ENCODE assay signal across 21 cellular contexts in the genomic region with DNA sequence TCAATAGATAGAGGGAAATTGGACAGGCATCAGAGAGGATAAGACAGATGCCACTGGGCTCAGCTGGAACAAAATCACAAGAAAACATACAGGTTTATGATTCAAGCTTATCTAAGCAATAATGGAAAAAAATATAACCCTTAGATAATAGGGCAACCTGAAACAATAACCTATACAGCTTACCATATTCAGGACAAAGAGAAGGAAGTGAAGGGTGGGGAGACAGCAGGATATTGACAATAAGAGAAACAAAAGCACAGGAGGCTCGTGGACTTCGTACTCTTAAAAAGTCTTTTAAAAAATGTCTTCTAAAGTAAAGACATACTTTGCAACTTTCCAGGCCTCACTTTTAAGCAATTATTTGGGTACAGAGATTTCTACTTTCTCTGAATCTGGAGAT.
DNase-seq lines count a peak whose midpoint lies in the region; TF ChIP-seq lines count a peak whose summit lies in the region.
"Had no signal": no experiment of that assay in that cellular context is flagged by ENCODE, and none has a peak within 500 bp of the region (broad histone marks: within the 10 kb centered on the region; RNA-seq: fewer than 3 reads in every experiment).

No MANE protein-coding gene starts in this region.

- no peak overlapping the region for H4K91ac ChIP-seq in neuronal stem cell (ENCODE audit: low read depth, low read length, poor library complexity)

- no peak overlapping the region for H2BK5ac ChIP-seq in neuronal stem cell (ENCODE audit: low read length)

- DNase-seq in NCI-H1417 (lab: John Stamatoyannopoulos, UW) (peak in 2 of 3 experiments; percentile 28 to 56), NCI-H1417 treated with DMSO at 0.1 percent for 48 hours (lab: John Stamatoyannopoulos, UW) (no peak), hepatocyte (ENCODE audit: low spot score) (no peak), neuronal stem cell (ENCODE audit: low spot score) (no peak), glutamatergic neuron (no peak), AG20443 (ENCODE audit: low spot score) (no peak)
- DNase-seq in activated CD4-positive, alpha-beta T cell treated with anti-CD3 and anti-CD28 coated beads, Interleukin-2, amount 50 U/mL, for 48 hours = no peak
- DNase-seq: 8988T, ACHN, Calu3, H7, Karpas-422, MV-4-11, NCI-H1105, NCI-H187 treated with DMSO at 0.1 percent for 48 hours, NCI-H226, NCI-H510A, NCI-H774, SIG-M5 had no signal

- H4K8ac ChIP-seq in neuronal stem cell (ENCODE audit: low read depth, low read length) = no peak overlapping the region

- peaks cover 5% of the 10 kb centered on the region for H3K4me1 ChIP-seq in hepatocyte (ENCODE audit: insufficient read depth)
- H3K4me1 ChIP-seq in neuronal stem cell (ENCODE audit: control insufficient read depth in 2 of 2, insufficient read depth in 1 of 2, low read depth in 1 of 2, low read length in 2 of 2) = peaks cover 21 to 35% of the 10 kb centered on the region in 2 donors

- no peaks in the 10 kb centered on the region for H3K9me3 ChIP-seq in hepatocyte (ENCODE audit: low read depth)
- H3K9me3 ChIP-seq in neuronal stem cell (replicated peaks in 1 of 2; ENCODE audit: control insufficient read depth in 2 of 2, insufficient read depth in 1 of 2, low read depth in 1 of 2, low read length in 2 of 2) = no peaks in the 10 kb centered on the region

- no peak overlapping the region for H2AFZ ChIP-seq in hepatocyte
- peak overlapping the region; percentile 65 for H2AFZ ChIP-seq in neuronal stem cell (ENCODE audit: low read length)

- no peak overlapping the region for H2AK5ac ChIP-seq in neuronal stem cell (ENCODE audit: low read depth, low read length)

- no peak for TF ChIP-seq CTCF in brain (conservative IDR thresholded peaks at IDR 0.05)
- TF ChIP-seq CTCF in hepatocyte (IDR thresholded peaks at IDR 0.05; ENCODE audit: poor library complexity) = no peak
- TF ChIP-seq CTCF in glutamatergic neuron (IDR thresholded peaks at IDR 0.05; ENCODE audit: partially characterized antibody, unreplicated experiment) = no peak

- no peak overlapping the region for H2BK15ac ChIP-seq in neuronal stem cell (ENCODE audit: low read length)

- peaks cover 0 to 2% (median 0%) of the 10 kb centered on the region in 5 experiments for H3K9me3 Mint-ChIP-seq in brain
- peaks cover 3% of the 10 kb centered on the region for H3K9me3 Mint-ChIP-seq in glutamatergic neuron (ENCODE audit: unreplicated experiment)

- H3K27ac ChIP-seq in hepatocyte = no peak overlapping the region
- H3K27ac ChIP-seq in neuronal stem cell (replicated peaks; ENCODE audit: low read length) = no peak overlapping the region
- H3K27ac ChIP-seq: SK-N-MC had no signal

- no peak overlapping the region for H3K18ac ChIP-seq in neuronal stem cell (ENCODE audit: low read length)

- no peaks in the 10 kb centered on the region for H4K20me1 ChIP-seq in hepatocyte (ENCODE audit: insufficient read depth, poor library complexity, severe bottlenecking)

- no peak overlapping the region for H2BK120ac ChIP-seq in neuronal stem cell (ENCODE audit: low read depth, low read length)

- H3K14ac ChIP-seq in neuronal stem cell (ENCODE audit: low read length) = no peak overlapping the region

- no peak overlapping the region for H3K4me3 ChIP-seq in hepatocyte
- H3K4me3 ChIP-seq in neuronal stem cell (ENCODE audit: low read length in 2 of 2) = no peak overlapping the region
- H3K4me3 ChIP-seq: SK-N-MC had no signal

- 71% methylated on average over 2 of the region's 2 CpGs for WGBS in hepatocyte (ENCODE audit: low lambda C conversion rate, missing lambda C conversion rate)
- no CpG with 5 or more reads among the region's 2 CpGs for whole genome bisulfite sequencing in neuronal stem cell (ENCODE audit: extremely low coverage in 2 of 2, insufficient read length in 2 of 2, insufficient replicate concordance in 1 of 2), 2 donors

- no peaks in the 10 kb centered on the region for H3K9me2 ChIP-seq in hepatocyte (replicated peaks; ENCODE audit: insufficient read depth)

- H3K4ac ChIP-seq in neuronal stem cell (ENCODE audit: low read length) = no peak overlapping the region

- no peaks in the 10 kb centered on the region for H3K27me3 ChIP-seq in hepatocyte
- H3K27me3 ChIP-seq in neuronal stem cell (ENCODE audit: control insufficient read depth in 3 of 3, insufficient read depth in 3 of 3, low read depth in 1 of 3, low read length in 3 of 3) = no peaks in the 10 kb centered on the region

- no peak overlapping the region for H3K23ac ChIP-seq in neuronal stem cell (ENCODE audit: low read depth, low read length, poor library complexity)

- H3K27ac Mint-ChIP-seq in brain (peak overlapping the region in 3 of 5 experiments; percentile 24 to 87 (median 83)), glutamatergic neuron (ENCODE audit: unreplicated experiment) (no peak overlapping the region)

- no peaks in the 10 kb centered on the region for H3K36me3 Mint-ChIP-seq in brain
- no peaks in the 10 kb centered on the region for H3K36me3 Mint-ChIP-seq in glutamatergic neuron (ENCODE audit: unreplicated experiment)

- H3K9ac ChIP-seq in neuronal stem cell (ENCODE audit: low read depth, low read length, poor library complexity) = no peak overlapping the region

- H3K4me1 Mint-ChIP-seq in brain (peaks cover 97% of the 10 kb centered on the region), glutamatergic neuron (ENCODE audit: low read depth, unreplicated experiment) (peaks cover 15% of the 10 kb centered on the region)

- H3K27me3 Mint-ChIP-seq in brain (peaks cover 3% of the 10 kb centered on the region), glutamatergic neuron (ENCODE audit: unreplicated experiment) (peaks cover 3% of the 10 kb centered on the region)

- no peak overlapping the region for H2BK12ac ChIP-seq in neuronal stem cell (ENCODE audit: low read length)

- no peaks in the 10 kb centered on the region for H3K79me2 ChIP-seq in hepatocyte

- H3K79me1 ChIP-seq in neuronal stem cell (ENCODE audit: low read depth, low read length) = no peaks in the 10 kb centered on the region

- no peaks in the 10 kb centered on the region for H3K36me3 ChIP-seq in hepatocyte (replicated peaks; ENCODE audit: insufficient read depth, low read depth)
- no peaks in the 10 kb centered on the region for H3K36me3 ChIP-seq in neuronal stem cell (replicated peaks in 1 of 2; ENCODE audit: control insufficient read depth in 2 of 2, insufficient read depth in 2 of 2, low read length in 2 of 2)

- H3K4me3 Mint-ChIP-seq in brain (no peak overlapping the region), glutamatergic neuron (ENCODE audit: unreplicated experiment) (no peak overlapping the region)

- H3K4me2 ChIP-seq in hepatocyte = peak overlapping the region; percentile 11
- no peak overlapping the region for H3K4me2 ChIP-seq in neuronal stem cell (ENCODE audit: insufficient read depth, low read length, poor library complexity, severe bottlenecking)

Comparison
In these comparisons a context has a peak if more than half of its experiments do, and no peak if none do; other contexts are left out.
1. DNase-seq: peak in NCI-H1417 (2 of 3); none in NCI-H1417 treated with DMSO at 0.1 percent for 48 hours (single experiment), hepatocyte (single experiment), neuronal stem cell (single experiment), activated CD4-positive, alpha-beta T cell treated with anti-CD3 and anti-CD28 coated beads, Interleukin-2, amount 50 U/mL, for 48 hours (0 of 2), glutamatergic neuron (single experiment) and AG20443 (single experiment).